1 cellular context compared by ENCODE assay signal in genomic region chr11:73312036-73312435, GRCh38.
TF ChIP-seq lines count a peak whose summit lies in the region.

No MANE protein-coding gene starts in this region.

TF ChIP-seq in A549, 52 proteins besides CTCF, POLR2A, EP300 and RAD21 (continued from another document):
- TF ChIP-seq USF2 (IDR thresholded peaks at IDR 0.05) (no peak), NFE2L2 (conservative IDR thresholded peaks at IDR 0.05; ENCODE audit: low read length) (no peak)
TF ChIP-seq in A549: peak in this region for 0.
